ENCODE assay signal across 27 cellular contexts in the genomic region with DNA sequence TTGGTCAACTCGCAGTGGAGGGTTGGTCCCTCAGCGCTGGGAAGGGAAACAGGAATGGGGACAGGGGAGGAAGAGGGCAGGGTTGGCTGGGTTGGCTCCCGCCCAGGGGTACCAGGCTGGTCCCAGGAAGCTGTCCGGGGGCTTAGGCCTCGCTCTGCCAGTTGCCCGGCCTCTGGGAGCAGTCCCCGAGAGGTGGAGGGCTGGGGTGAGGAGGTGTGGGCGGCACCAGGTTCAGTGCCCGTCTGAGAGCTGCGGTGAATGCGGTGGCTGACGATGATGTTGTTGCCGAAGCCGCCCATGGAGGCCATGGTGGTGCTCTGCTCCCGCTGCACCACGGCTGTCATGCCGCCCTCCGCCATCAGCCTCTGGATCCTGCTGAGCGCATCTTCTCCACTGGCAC. TPM values are rescaled to one million over a fixed set of nuclear protein-coding genes. Genes with fewer than 3 reads are reported as not detected.
"Had no signal": no experiment of that assay in that cellular context is flagged by ENCODE, and none has a peak within 500 bp of the region (broad histone marks: within the 10 kb centered on the region; RNA-seq: fewer than 3 reads in every experiment).

No MANE protein-coding gene starts in this region.

- H3K4me2 ChIP-seq: hepatocyte had no signal

- H3K4me3 Mint-ChIP-seq: nephron; stimulated activated effector memory CD8-positive, alpha-beta T cell treated with anti-CD3 and anti-CD28 coated beads, Interleukin-12 subunit alpha, Interleukin-12 subunit beta, amount 100 ng/mL, for 72 hours; stimulated activated naive CD8-positive, alpha-beta T cell treated with anti-CD3 and anti-CD28 coated beads, Interleukin-15, amount 100 ng/mL, for 72 hours had no signal

- H3K4me3 ChIP-seq: hepatocyte, lower lobe of right lung, ovary, right atrium auricular region, sigmoid colon, spleen, transverse colon, upper lobe of left lung, vagina had no signal

- H3K27me3 ChIP-seq: hepatocyte, ovary, right atrium auricular region, transverse colon, vagina had no signal

- H3K36me3 ChIP-seq: ovary had no signal

- H3K9me3 Mint-ChIP-seq: nephron; stimulated activated effector memory CD8-positive, alpha-beta T cell treated with anti-CD3 and anti-CD28 coated beads, Interleukin-12 subunit alpha, Interleukin-12 subunit beta, amount 100 ng/mL, for 72 hours; stimulated activated naive CD8-positive, alpha-beta T cell treated with anti-CD3 and anti-CD28 coated beads, Interleukin-15, amount 100 ng/mL, for 72 hours had no signal

- H3K27ac ChIP-seq: hepatocyte, lower lobe of right lung, ovary, right atrium auricular region, sigmoid colon, spleen, transverse colon, upper lobe of left lung, vagina had no signal

- ATAC-seq: left cardiac atrium; left lobe of liver; lower lobe of right lung; naive thymus-derived CD8-positive, alpha-beta T cell; stimulated activated effector memory CD8-positive, alpha-beta T cell treated with anti-CD3 and anti-CD28 coated beads, Interleukin-12 subunit alpha, Interleukin-12 subunit beta, amount 100 ng/mL, for 72 hours; stimulated activated naive CD8-positive, alpha-beta T cell treated with anti-CD3 and anti-CD28 coated beads, Interleukin-15, amount 100 ng/mL, for 72 hours had no signal

- H3K79me2 ChIP-seq: hepatocyte had no signal

- FAIRE-seq: keratinocyte, small intestine had no signal

- H3K9me3 ChIP-seq: lower lobe of right lung, ovary, right atrium auricular region, sigmoid colon, spleen, transverse colon, upper lobe of left lung, vagina had no signal

- DNase-seq: kidney glomerular epithelial cell; left cardiac atrium; mammary epithelial cell; mesenchymal stem cell; naive thymus-derived CD8-positive, alpha-beta T cell; ovary; sigmoid colon; small intestine; stimulated activated CD4-positive, alpha-beta T cell treated with anti-CD3 and anti-CD28 coated beads, Interleukin-4, amount 100 ng/mL, for 24 hours; stimulated activated naive CD4-positive, alpha-beta T cell treated with Interleukin-2 at 50 U/mL for 16 hours; stimulated activated naive CD8-positive, alpha-beta T cell treated with anti-CD3 and anti-CD28 coated beads, Interleukin-15, amount 100 ng/mL, for 72 hours; substantia nigra; transverse colon had no signal

- H3K27ac Mint-ChIP-seq: nephron; progenitor cell of endocrine pancreas; stimulated activated effector memory CD8-positive, alpha-beta T cell treated with anti-CD3 and anti-CD28 coated beads, Interleukin-12 subunit alpha, Interleukin-12 subunit beta, amount 100 ng/mL, for 72 hours had no signal

- H2AFZ ChIP-seq: hepatocyte had no signal

RNA-seq across cellular contexts. Expression of a gene that starts 6.0 kb away (rescaled TPM):
- total RNA-seq: left lobe of liver, lower lobe of right lung, mucosa of gallbladder, renal cortical epithelial cell, vagina had no signal
- polyA plus RNA-seq: hepatocyte, keratinocyte, liver had no signal
